ENCODE assay signal across 15 cellular contexts in genomic region chr18:57430166-57430958, GRCh38. TPM values are rescaled to one million over a fixed set of nuclear protein-coding genes. Genes with fewer than 3 reads are reported as not detected.
A peak's percentile ranks its signal among the peaks of the same experiment; 100 is the strongest.
DNase-seq lines count a peak whose midpoint lies in the region; ATAC-seq and TF ChIP-seq lines count a peak whose summit lies in the region.
"Had no signal": no experiment of that assay in that cellular context is flagged by ENCODE, and none has a peak within 500 bp of the region (broad histone marks: within the 10 kb centered on the region; RNA-seq: fewer than 3 reads in every experiment).

No MANE protein-coding gene starts in this region.

- peak overlapping the region; percentile 44 to 74 for H3K4me3 Mint-ChIP-seq in activated T-cell treated with anti-CD3 and anti-CD28 coated beads, Interleukin-2, amount 50 U/mL, for 72 hours
- H3K4me3 Mint-ChIP-seq in WTC11 (peak overlapping the region; percentile 68), immature natural killer cell (peak overlapping the region in 4 of 5 donors; percentile 27 to 73 (median 62))

- CTCF ChIA-PET in WTC11 (lab: Charles Lee) = interaction anchor here (0.8 to 5.2 kb wide), 3 partner anchors 9 to 17 kb away, joined by 3 to 35 read pairs (median 9); no protein-coding TSS in a partner anchor

- H3K36me3 Mint-ChIP-seq in activated T-cell treated with anti-CD3 and anti-CD28 coated beads, Interleukin-2, amount 50 U/mL, for 72 hours (ENCODE audit: insufficient read depth in 2 of 2) = peaks cover 8 to 20% of the 10 kb centered on the region in 2 donors
- H3K36me3 Mint-ChIP-seq in WTC11 = no peaks in the 10 kb centered on the region
- H3K36me3 Mint-ChIP-seq in immature natural killer cell = peaks cover 7 to 8% (median 7%) of the 10 kb centered on the region in 3 donors

- peaks cover 16% of the 10 kb centered on the region for H3K4me1 Mint-ChIP-seq in activated T-cell treated with anti-CD3 and anti-CD28 coated beads, Interleukin-2, amount 50 U/mL, for 72 hours (ENCODE audit: low read depth)
- H3K4me1 Mint-ChIP-seq in WTC11 (peaks cover 57% of the 10 kb centered on the region), immature natural killer cell (peaks cover 14 to 29% of the 10 kb centered on the region in 2 donors)

- no peak for DNase-seq in activated T-cell treated with anti-CD3 and anti-CD28 coated beads, Interleukin-2, amount 50 U/mL, for 72 hours
- no peak for DNase-seq in activated T-cell treated with anti-CD3 and anti-CD28 coated beads, Interleukin-2, amount 50 U/mL, for 48 hours
- peak; percentile 73 for DNase-seq in WTC11 (ENCODE audit: low spot score)
- no peak for DNase-seq in immature natural killer cell
- DNase-seq in DMS 273 (lab: John Stamatoyannopoulos, UW; ENCODE audit: unreplicated experiment) = no peak
- no peak for DNase-seq in foreskin melanocyte
- DNase-seq in cerebellar cortex (ENCODE audit: low spot score) = no peak
- DNase-seq: ACHN; activated naive CD4-positive, alpha-beta T cell; brain microvascular endothelial cell; left lung; NCI-H2171; stomach had no signal

- H3K27me3 ChIP-seq in subcutaneous abdominal adipose tissue (ENCODE audit: control insufficient read depth in 5 of 5, insufficient read depth in 4 of 5, low read length in 5 of 5) = peaks cover 56 to 77% (median 70%) of the 10 kb centered on the region in 5 donors

- no peak for TF ChIP-seq CTCF in WTC11 (IDR thresholded peaks at IDR 0.05)

- H3K9me3 Mint-ChIP-seq in activated T-cell treated with anti-CD3 and anti-CD28 coated beads, Interleukin-2, amount 50 U/mL, for 72 hours = peaks cover 1 to 4% of the 10 kb centered on the region in 2 donors
- no peaks in the 10 kb centered on the region for H3K9me3 Mint-ChIP-seq in WTC11
- H3K9me3 Mint-ChIP-seq in immature natural killer cell = peaks cover 9 to 55% (median 22%) of the 10 kb centered on the region in 6 donors

- peak overlapping the region; percentile 92 for H3K27ac Mint-ChIP-seq in activated T-cell treated with anti-CD3 and anti-CD28 coated beads, Interleukin-2, amount 50 U/mL, for 72 hours
- H3K27ac Mint-ChIP-seq in WTC11 (no peak overlapping the region), immature natural killer cell (no peak overlapping the region)

- no peak for ATAC-seq in activated T-cell treated with anti-CD3 and anti-CD28 coated beads, Interleukin-2, amount 50 U/mL, for 72 hours (replicated peaks in 1 of 2)
- ATAC-seq in WTC11 = peak; percentile 7
- ATAC-seq: left lung had no signal

- POLR2A ChIA-PET in WTC11 (lab: Charles Lee) = interaction anchor here (0.7 kb wide), 1 partner anchor 79 kb away, joined by 3 read pairs; no protein-coding TSS in a partner anchor

- no peaks in the 10 kb centered on the region for H3K36me3 ChIP-seq in subcutaneous abdominal adipose tissue (ENCODE audit: control insufficient read depth in 5 of 5, insufficient read depth in 5 of 5, low read length in 5 of 5)
- H3K36me3 ChIP-seq: brain microvascular endothelial cell, left lung, stomach had no signal

- peak overlapping the region in 3 of 5 donors; percentile 17 to 36 (median 30) for H3K4me3 ChIP-seq in subcutaneous abdominal adipose tissue (ENCODE audit: low read depth in 1 of 5, low read length in 5 of 5)
- H3K4me3 ChIP-seq: left lung had no signal

- H3K9me3 ChIP-seq in subcutaneous abdominal adipose tissue (ENCODE audit: control insufficient read depth in 5 of 5, low read length in 5 of 5) = peaks cover 0 to 8% (median 3%) of the 10 kb centered on the region in 5 donors

- no peak overlapping the region for H3K9ac ChIP-seq in subcutaneous abdominal adipose tissue (ENCODE audit: low read length in 5 of 5)

- peaks cover 62% of the 10 kb centered on the region for H3K27me3 Mint-ChIP-seq in activated T-cell treated with anti-CD3 and anti-CD28 coated beads, Interleukin-2, amount 50 U/mL, for 72 hours (ENCODE audit: low read depth)
- H3K27me3 Mint-ChIP-seq in WTC11 (ENCODE audit: low read depth) = peaks cover 98% of the 10 kb centered on the region
- peaks cover 23 to 69% (median 57%) of the 10 kb centered on the region in 3 donors for H3K27me3 Mint-ChIP-seq in immature natural killer cell (ENCODE audit: low read depth in 3 of 3)

- no peak overlapping the region for H3K27ac ChIP-seq in subcutaneous abdominal adipose tissue (ENCODE audit: low read depth, low read length)
- H3K27ac ChIP-seq: brain microvascular endothelial cell, left lung, stomach had no signal

- H3K4me1 ChIP-seq in subcutaneous abdominal adipose tissue (ENCODE audit: control insufficient read depth in 5 of 5, insufficient read depth in 5 of 5, low read length in 5 of 5) = peaks cover 0 to 32% (median 27%) of the 10 kb centered on the region in 5 donors

TF ChIP-seq in WTC11, 78 proteins besides CTCF, POLR2A, EP300 and RAD21:
- TF ChIP-seq FOXK1 (CRISPR knock-in tag; IDR thresholded peaks at IDR 0.05) (0 out of 2 replicates have a peak, but pooled peaks have one; percentile 28), SP1 (CRISPR knock-in tag; conservative IDR thresholded peaks at IDR 0.05) (0 out of 2 replicates have a peak, but pooled peaks have one; percentile 38), HMGA2 (CRISPR knock-in tag; IDR thresholded peaks at IDR 0.05) (no peak)

RNA-seq across cellular contexts. Expression of gene ONECUT2, which starts 4.8 kb away (rescaled TPM):
- under 1 TPM; 0.02 TPM for total RNA-seq in activated T-cell treated with anti-CD3 and anti-CD28 coated beads, Interleukin-2, amount 50 U/mL, for 72 hours
- 0.87 to 1.9 TPM (median 1.6 TPM) in 3 replicates for total RNA-seq in WTC11 (2021)
- not detected for polyA plus RNA-seq in immature natural killer cell
- total RNA-seq: activated CD8-positive, alpha-beta memory T cell treated with anti-CD3 and anti-CD28 coated beads for 36 hours had no signal
